In the genomic region with DNA sequence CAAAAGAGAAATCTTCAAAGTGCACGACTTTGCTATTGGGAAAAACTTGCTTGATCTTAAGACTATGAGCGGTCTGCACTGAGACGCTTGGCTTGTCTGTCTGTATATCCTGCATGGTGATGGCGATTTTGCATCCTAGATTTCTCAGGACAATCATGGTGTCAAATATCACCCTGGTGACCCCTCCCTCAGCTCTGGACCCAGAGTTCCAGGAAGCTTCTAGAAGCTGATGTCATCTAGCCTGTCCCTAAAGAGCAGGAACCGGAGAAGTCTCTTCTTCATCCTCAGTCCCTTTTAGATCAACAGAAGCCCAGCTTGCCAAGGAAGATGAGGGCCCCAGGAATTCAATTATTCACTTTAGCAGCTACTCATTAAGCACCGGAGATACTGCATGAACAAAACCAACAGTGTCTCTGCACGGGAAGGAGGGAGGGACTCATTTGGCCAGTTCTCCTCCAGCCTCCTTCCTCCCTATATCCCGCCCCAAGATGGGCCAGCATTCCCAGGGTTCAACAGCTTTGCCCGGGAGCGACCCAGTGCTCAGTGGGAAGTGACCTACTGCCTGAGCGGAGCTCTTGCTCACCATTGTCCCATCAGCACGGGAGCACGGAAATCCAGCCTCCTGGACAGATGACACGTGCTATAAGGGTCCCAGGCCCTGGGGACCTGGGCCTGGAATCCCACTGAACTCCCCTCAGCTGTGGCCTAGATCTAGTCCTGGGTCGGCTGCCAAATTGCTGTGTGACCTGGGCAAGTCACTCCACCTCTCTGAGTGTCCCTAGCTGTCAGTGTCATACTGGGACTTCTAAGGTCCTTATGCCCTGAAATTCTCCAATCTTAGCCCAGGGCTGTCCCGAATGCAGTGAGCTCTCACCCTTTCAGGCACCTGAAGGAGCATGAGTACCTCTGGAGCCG, we compare ENCODE assay signal across 2 cellular contexts.
TF ChIP-seq lines count a peak whose summit lies in the region.

No MANE protein-coding gene starts in this region.

TF ChIP-seq in HEK293, 187 proteins besides CTCF, POLR2A, EP300 and RAD21:
- TF ChIP-seq ZNF768 (tag by site-specific recombination; IDR thresholded peaks at IDR 0.05) (peak; percentile 78; the same call in 1 of the 2 replicates), ZNF561 (tag by site-specific recombination; IDR thresholded peaks at IDR 0.05; ENCODE audit: borderline replicate concordance) (no peak)

TF ChIP-seq in H1, 55 proteins besides CTCF, POLR2A, EP300 and RAD21:
- TF ChIP-seq KDM1A (IDR thresholded peaks at IDR 0.05; ENCODE audit: borderline replicate concordance, low read length) (peak; percentile 33; the same call in 1 of the 2 replicates), TCF12 (IDR thresholded peaks at IDR 0.05; ENCODE audit: low read depth, low read length) (no peak)
